In the genomic region with DNA sequence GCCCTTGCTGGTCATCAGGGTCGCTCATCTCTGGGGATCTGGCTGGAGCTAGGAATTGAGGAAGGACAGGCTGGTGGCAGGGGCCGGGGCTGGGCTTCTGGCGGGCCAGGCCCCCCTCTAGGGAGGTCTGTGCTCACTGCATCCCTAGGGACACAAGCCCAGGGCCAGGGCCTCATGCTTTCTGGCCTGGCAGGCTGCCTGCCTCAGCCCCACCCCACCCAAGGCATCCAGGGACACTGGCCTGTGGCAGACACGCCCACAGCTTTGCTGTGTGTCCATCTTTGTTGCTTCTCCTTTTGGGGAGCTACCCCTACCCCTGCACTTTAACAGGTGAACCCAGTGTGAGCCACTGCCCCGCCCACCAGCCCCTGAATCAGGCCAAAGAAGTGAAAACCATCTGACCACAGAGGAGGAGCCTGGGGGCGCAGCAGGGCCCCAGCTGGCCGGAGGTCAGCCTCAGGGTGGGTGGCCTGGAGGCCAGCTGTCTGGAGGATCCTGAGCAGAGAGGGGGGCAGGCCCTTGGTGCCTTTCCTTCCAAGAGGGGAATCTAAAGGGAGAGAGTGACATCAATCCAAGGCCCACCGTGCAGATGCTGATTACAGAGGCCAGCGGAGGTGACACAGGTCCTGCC, we compare ENCODE assay signal across 7 cellular contexts. TPM values are rescaled to one million over a fixed set of nuclear protein-coding genes. Genes with fewer than 3 reads are reported as not detected.
A peak's percentile ranks its signal among the peaks of the same experiment; 100 is the strongest.
DNase-seq lines count a peak whose midpoint lies in the region; ATAC-seq and TF ChIP-seq lines count a peak whose summit lies in the region.

No MANE protein-coding gene starts in this region.

- H3K4me3 ChIP-seq in left ventricle myocardium inferior, result peak overlapping the region; percentile 13

- TF ChIP-seq CTCF in left ventricle myocardium inferior (IDR thresholded peaks at IDR 0.05; ENCODE audit: borderline replicate concordance), result no peak

- DNase-seq in HT-29 (ENCODE audit: low spot score), result peak; percentile 20
- peak; percentile 11 for DNase-seq in RPMI8226
- peak; percentile 53 for DNase-seq in left ventricle myocardium inferior
- DNase-seq in sciatic nerve (ENCODE audit: low spot score), result no peak
- no peak for DNase-seq in SIG-M5 (lab: John Stamatoyannopoulos, UW)
- DNase-seq in NCI-H187 (lab: John Stamatoyannopoulos, UW), result no peak

- H3K36me3 ChIP-seq in left ventricle myocardium inferior, result no peaks in the 10 kb centered on the region

- ATAC-seq in sciatic nerve (peak; percentile 59), HG02610 (IDR thresholded peaks at IDR 0.05; ENCODE audit: unreplicated experiment) (no peak)

- no peaks in the 10 kb centered on the region for H3K9me3 ChIP-seq in left ventricle myocardium inferior (replicated peaks)

- peak overlapping the region; percentile 58 for H3K27ac ChIP-seq in left ventricle myocardium inferior (replicated peaks)

- intact Hi-C loops in left ventricle myocardium inferior (cut with micrococcal nuclease), result loop anchor here (10.0 kb wide), 1 partner anchor 111 kb away; no protein-coding TSS in a partner anchor
- intact Hi-C loops in sciatic nerve (cut with DNase I), result no loop called here

- H3K27me3 ChIP-seq in left ventricle myocardium inferior (ENCODE audit: low read depth), result no peaks in the 10 kb centered on the region

- peaks cover 15% of the 10 kb centered on the region for H3K4me1 ChIP-seq in left ventricle myocardium inferior

RNA-seq across cellular contexts. Expression of a gene that starts 26.8 kb away (rescaled TPM):
- 6.8 and 12.4 TPM in 2 replicates for total RNA-seq in HT-29 (2014; rRNA removed; shearing (Covaris generic))
- total RNA-seq in left ventricle myocardium inferior (8.9 TPM), sciatic nerve (1.9 TPM)

RNA-seq across cellular contexts. Expression of a gene that starts 56.0 kb away (rescaled TPM):
- total RNA-seq in HT-29 (2014; rRNA removed; shearing (Covaris generic)), result 22.5 and 26.7 TPM in 2 replicates
- 77.6 TPM for total RNA-seq in left ventricle myocardium inferior
- 51.5 TPM for total RNA-seq in sciatic nerve

Comparison
In these comparisons a context has a peak if more than half of its experiments do, and no peak if none do; other contexts are left out.
1. DNase-seq: peak in HT-29 (single experiment), RPMI8226 (single experiment) and left ventricle myocardium inferior (single experiment); none in sciatic nerve (single experiment), SIG-M5 (single experiment) and NCI-H187 (0 of 2).